7 cellular contexts compared by ENCODE assay signal in the genomic region with DNA sequence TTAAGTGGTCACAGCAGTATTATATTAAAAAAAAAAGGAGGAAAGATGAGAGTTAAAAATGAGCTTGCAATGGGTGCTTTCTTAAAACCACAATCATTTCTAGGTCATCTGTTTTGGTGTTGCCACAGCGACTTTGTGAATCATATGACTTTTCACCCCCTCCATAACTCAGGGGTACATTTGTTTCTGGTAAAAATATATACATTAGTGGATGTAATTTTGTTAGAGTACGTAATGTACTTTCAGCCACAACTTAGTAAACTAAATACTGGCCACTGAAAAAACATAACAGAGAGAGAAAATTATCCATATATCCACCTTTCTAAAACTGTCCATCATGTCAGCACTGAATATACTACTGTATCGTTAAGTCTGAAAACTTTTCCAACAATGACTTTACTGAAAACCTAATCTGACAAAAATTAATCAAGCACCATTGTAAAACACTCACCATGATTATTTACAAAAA. TPM values are rescaled to one million over a fixed set of nuclear protein-coding genes. Genes with fewer than 3 reads are reported as not detected.
A peak's percentile ranks its signal among the peaks of the same experiment; 100 is the strongest.
DNase-seq lines count a peak whose midpoint lies in the region; ATAC-seq and TF ChIP-seq lines count a peak whose summit lies in the region.

No MANE protein-coding gene starts in this region.

- H3K9me3 ChIP-seq in gastrocnemius medialis, result no peaks in the 10 kb centered on the region

- in situ Hi-C loops in gastrocnemius medialis (cut with MboI; ENCODE audit: low sequenced_read_pairs in 4 of 4), result no loop called here

- no peak for TF ChIP-seq CTCF in gastrocnemius medialis (IDR thresholded peaks at IDR 0.05 in 4 of 5, conservative IDR thresholded peaks at IDR 0.05 in 1 of 5)

- H3K27ac ChIP-seq in gastrocnemius medialis, result peak overlapping the region; percentile 87 to 93 (median 90)

- H3K36me3 ChIP-seq in gastrocnemius medialis, result no peaks in the 10 kb centered on the region

- peak; percentile 41 for ATAC-seq in GM19463 (IDR thresholded peaks at IDR 0.05; ENCODE audit: unreplicated experiment)
- ATAC-seq in gastrocnemius medialis, result no peak
- ATAC-seq in HG02973 (IDR thresholded peaks at IDR 0.05; ENCODE audit: unreplicated experiment), result no peak

- H3K4me3 ChIP-seq in gastrocnemius medialis, result peak overlapping the region; percentile 53 to 60 (median 58)

- intact Hi-C loops in gastrocnemius medialis (cut with DNase I; ENCODE audit: low total_unique reads), result no loop called here

- no peaks in the 10 kb centered on the region for H3K27me3 ChIP-seq in gastrocnemius medialis

- H3K4me1 ChIP-seq in gastrocnemius medialis, result peaks cover 30 to 43% of the 10 kb centered on the region in 2 donors

- DNase-seq in MV-4-11 (lab: John Stamatoyannopoulos, UW) (peak; percentile 61), cerebellar cortex (ENCODE audit: low spot score) (peak; percentile 34), gastrocnemius medialis (no peak), GOT3 (lab: John Stamatoyannopoulos, UW) (no peak), NCI-H2196 treated with DMSO at 0.1 percent for 48 hours (lab: John Stamatoyannopoulos, UW; ENCODE audit: unreplicated experiment) (no peak)

- no peak for TF ChIP-seq POLR2A in gastrocnemius medialis (IDR thresholded peaks at IDR 0.05)

RNA-seq across cellular contexts. Expression of a gene that starts 3.4 kb away (rescaled TPM):
- total RNA-seq in gastrocnemius medialis, result 100 to 1,000 TPM in 2 of 4 donors, 10 to 100 TPM in 2; 97.1 to 121 (median 105) TPM

Comparison
In these comparisons a context has a peak if more than half of its experiments do, and no peak if none do; other contexts are left out.
1. DNase-seq: peak in MV-4-11 (single experiment) and cerebellar cortex (single experiment); none in gastrocnemius medialis (0 of 2), GOT3 (single experiment) and NCI-H2196 treated with DMSO at 0.1 percent for 48 hours (single experiment).